ENCODE assay signal across 19 cellular contexts in the genomic region with DNA sequence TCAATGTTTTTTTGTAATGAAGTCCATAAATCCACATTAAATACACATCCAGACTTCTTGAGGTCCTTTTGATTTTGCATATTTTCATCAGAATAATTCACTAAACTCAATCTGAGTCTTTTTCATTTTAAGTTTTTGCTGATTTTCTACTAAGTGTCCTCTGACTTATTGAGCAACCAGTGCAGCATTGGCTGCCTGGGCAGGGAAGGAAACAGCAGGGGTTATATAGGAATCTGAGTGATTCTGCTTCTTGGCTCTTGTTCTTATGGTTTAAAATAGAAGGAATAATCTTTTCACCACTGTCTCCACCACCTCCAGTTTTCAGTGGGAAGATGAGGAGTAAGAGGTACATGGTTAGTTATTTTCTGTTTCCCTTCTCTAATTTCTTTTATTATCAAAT.
"Had no signal": no experiment of that assay in that cellular context is flagged by ENCODE, and none has a peak within 500 bp of the region (broad histone marks: within the 10 kb centered on the region; RNA-seq: fewer than 3 reads in every experiment).

No MANE protein-coding gene starts in this region.

- H3K4me1 ChIP-seq: foreskin keratinocyte, pancreas, tibial artery had no signal

- ATAC-seq: foreskin keratinocyte; left ventricle myocardium superior; mucosa of descending colon; naive thymus-derived CD4-positive, alpha-beta T cell; pancreas; sciatic nerve had no signal

- H3K9me3 ChIP-seq: mucosa of descending colon, pancreas, tibial artery had no signal

- H3K4me3 ChIP-seq: mucosa of descending colon, pancreas, tibial artery had no signal

- H3K27ac Mint-ChIP-seq: activated naive CD4-positive, alpha-beta T cell treated with anti-CD3 and anti-CD28 coated beads, Interleukin-2, amount 10 ng/mL, durations not matched to agents 7 days and 5 days; activated T-helper 2 cell treated with anti-CD3 and anti-CD28 coated beads, Interferon-gamma antibody, Interleukin-2, Interleukin-4, amounts not matched to agents 10 μg/mL and 5 μg/mL and 100 μg/mL, durations not matched to agents 14 hours and 24 hours and 36 hours; brain; memory B cell; naive thymus-derived CD4-positive, alpha-beta T cell; T-helper 2 cell treated with Interferon-gamma antibody and Interleukin-4, amounts not matched to agents 5 μg/mL and 100 μg/mL, for 36 hours had no signal

- H3K9me3 Mint-ChIP-seq: activated naive CD4-positive, alpha-beta T cell treated with anti-CD3 and anti-CD28 coated beads, Interleukin-2, amount 10 ng/mL, durations not matched to agents 7 days and 5 days; activated T-helper 2 cell treated with anti-CD3 and anti-CD28 coated beads, Interferon-gamma antibody, Interleukin-2, Interleukin-4, amounts not matched to agents 10 μg/mL and 5 μg/mL and 100 μg/mL, durations not matched to agents 14 hours and 24 hours and 36 hours; memory B cell; naive thymus-derived CD4-positive, alpha-beta T cell; T-helper 2 cell treated with Interferon-gamma antibody and Interleukin-4, amounts not matched to agents 5 μg/mL and 100 μg/mL, for 36 hours had no signal

- DNase-seq: activated CD4-positive, alpha-beta T cell treated with anti-CD3 and anti-CD28 coated beads, Interleukin-2, amount 50 U/mL, for 1 hour; activated naive CD4-positive, alpha-beta T cell treated with anti-CD3 and anti-CD28 coated beads, Interleukin-2, amount 10 ng/mL, durations not matched to agents 7 days and 5 days; effector CD8-positive, alpha-beta T cell; foreskin keratinocyte; glutamatergic neuron; kidney glomerular epithelial cell; left ventricle myocardium superior; mucosa of descending colon; naive thymus-derived CD4-positive, alpha-beta T cell; pancreas; stimulated activated CD4-positive, alpha-beta T cell treated with anti-CD3 and anti-CD28 coated beads, Interleukin-1b, Interleukin-23, amount 100 ng/mL, for 48 hours; tibial artery had no signal

- H3K27me3 ChIP-seq: foreskin keratinocyte, pancreas, tibial artery had no signal

- H3K4me3 Mint-ChIP-seq: activated naive CD4-positive, alpha-beta T cell treated with anti-CD3 and anti-CD28 coated beads, Interleukin-2, amount 10 ng/mL, durations not matched to agents 7 days and 5 days; brain; memory B cell; naive thymus-derived CD4-positive, alpha-beta T cell; T-helper 2 cell treated with Interferon-gamma antibody and Interleukin-4, amounts not matched to agents 5 μg/mL and 100 μg/mL, for 36 hours had no signal

- H3K4me1 Mint-ChIP-seq: activated naive CD4-positive, alpha-beta T cell treated with anti-CD3 and anti-CD28 coated beads, Interleukin-2, amount 10 ng/mL, durations not matched to agents 7 days and 5 days; memory B cell had no signal

- H3K36me3 Mint-ChIP-seq: activated naive CD4-positive, alpha-beta T cell treated with anti-CD3 and anti-CD28 coated beads, Interleukin-2, amount 10 ng/mL, durations not matched to agents 7 days and 5 days; memory B cell; naive thymus-derived CD4-positive, alpha-beta T cell had no signal

- H3K27ac ChIP-seq: foreskin keratinocyte, pancreas, tibial artery had no signal

- FAIRE-seq: endothelial cell of umbilical vein, pancreas, urothelium cell line had no signal

- H3K36me3 ChIP-seq: pancreas, tibial artery had no signal

- H3K27me3 Mint-ChIP-seq: activated naive CD4-positive, alpha-beta T cell treated with anti-CD3 and anti-CD28 coated beads, Interleukin-2, amount 10 ng/mL, durations not matched to agents 7 days and 5 days; brain; memory B cell; naive thymus-derived CD4-positive, alpha-beta T cell had no signal
